In genomic region chr1:73789965-73790364, GRCh38 we compare ENCODE assay signal across 27 cellular contexts.
"Had no signal": no experiment of that assay in that cellular context is flagged by ENCODE, and none has a peak within 500 bp of the region (broad histone marks: within the 10 kb centered on the region; RNA-seq: fewer than 3 reads in every experiment).

No MANE protein-coding gene starts in this region.

- H3K4me3 ChIP-seq: adrenal gland, ascending aorta, colonic mucosa, esophagus squamous epithelium, gastroesophageal sphincter had no signal

- H3K4me1 ChIP-seq: adrenal gland, ascending aorta, colonic mucosa, esophagus squamous epithelium, gastroesophageal sphincter had no signal

- H3K36me3 ChIP-seq: adrenal gland, ascending aorta, colonic mucosa, esophagus squamous epithelium, gastroesophageal sphincter, WERI-Rb-1 had no signal

- H3K27me3 ChIP-seq: adrenal gland, ascending aorta, colonic mucosa, esophagus squamous epithelium, gastroesophageal sphincter had no signal

- H3K9me3 ChIP-seq: adrenal gland, ascending aorta, colonic mucosa, esophagus squamous epithelium, gastroesophageal sphincter had no signal

- ATAC-seq: activated CD4-positive, CD25-positive, alpha-beta regulatory T cell treated with anti-CD3 and anti-CD28 coated beads, Interleukin-2, amount 50 U/mL, for 24 hours; activated CD8-positive, alpha-beta memory T cell treated with anti-CD3 and anti-CD28 coated beads, Interleukin-2, amount 10 ng/mL, durations not matched to agents 7 days and 5 days; activated CD8-positive, alpha-beta T cell treated with anti-CD3 and anti-CD28 coated beads, Interleukin-2, amount 10 ng/mL, durations not matched to agents 7 days and 5 days; activated naive CD8-positive, alpha-beta T cell treated with anti-CD3 and anti-CD28 coated beads, Interleukin-2, amount 50 U/mL, for 24 hours; gastroesophageal sphincter; T-helper 17 cell had no signal

- DNase-seq: activated B cell treated with CpG ODN at 0.5 μM for 24 hours; activated CD4-positive, alpha-beta T cell treated with anti-CD3 and anti-CD28 coated beads for 48 hours; activated CD4-positive, alpha-beta T cell treated with anti-CD3 and anti-CD28 coated beads, Interleukin-2, amount 50 U/mL, for 1 hour; activated CD4-positive, alpha-beta T cell treated with anti-CD3 and anti-CD28 coated beads, Interleukin-2, amount 50 U/mL, for 48 hours; activated CD8-positive, alpha-beta memory T cell treated with anti-CD3 and anti-CD28 coated beads, Interleukin-2, amount 10 ng/mL, durations not matched to agents 7 days and 5 days; activated CD8-positive, alpha-beta memory T cell treated with anti-CD3 and anti-CD28 coated beads, Interleukin-2, amount 50 U/mL, for 4 hours; activated CD8-positive, alpha-beta T cell treated with anti-CD3 and anti-CD28 coated beads, Interleukin-2, amount 10 ng/mL, durations not matched to agents 7 days and 5 days; activated effector memory CD4-positive, alpha-beta T cell treated with anti-CD3 and anti-CD28 coated beads, Interleukin-2, amount 50 U/mL, for 16 hours; activated naive CD4-positive, alpha-beta T cell treated with anti-CD3 and anti-CD28 coated beads for 36 hours; activated naive CD8-positive, alpha-beta T cell treated with anti-CD3 and anti-CD28 coated beads for 36 hours; activated naive CD8-positive, alpha-beta T cell treated with anti-CD3 and anti-CD28 coated beads, Interleukin-2, amount 50 U/mL, for 24 hours; activated T-cell treated with anti-CD3 and anti-CD28 coated beads, Interleukin-2, amount 50 U/mL, for 1 hour; activated T-cell treated with anti-CD3 and anti-CD28 coated beads, Interleukin-2, amount 50 U/mL, for 48 hours; adrenal gland; caudate nucleus; colonic mucosa; effector CD8-positive, alpha-beta T cell; esophagus squamous epithelium; foreskin melanocyte; T-helper 1 cell; T-helper 17 cell; T1000; WERI-Rb-1 had no signal

- H3K27ac ChIP-seq: adrenal gland, ascending aorta, colonic mucosa, epithelial cell of prostate, esophagus squamous epithelium, gastroesophageal sphincter, WERI-Rb-1 had no signal
